In genomic region chr5:158709279-158709678, GRCh38 we compare ENCODE assay signal across 23 cellular contexts.
"Had no signal": no experiment of that assay in that cellular context is flagged by ENCODE, and none has a peak within 500 bp of the region (broad histone marks: within the 10 kb centered on the region; RNA-seq: fewer than 3 reads in every experiment).

No MANE protein-coding gene starts in this region.

- H3K4me3 Mint-ChIP-seq: effector memory CD8-positive, alpha-beta T cell; natural killer cell; stimulated activated memory B cell treated with anti-CD40 and anti-IgM and Interleukin-4, amounts not matched to agents 10 μg/mL and 1 μg/mL and 100 μg/mL, for 72 hours; type B pancreatic cell had no signal

- ATAC-seq: effector memory CD8-positive, alpha-beta T cell; left colon; left ventricle myocardium superior; lower lobe of right lung; natural killer cell; right lobe of liver; stimulated activated memory B cell treated with anti-CD40 and anti-IgM and Interleukin-4, amounts not matched to agents 10 μg/mL and 1 μg/mL and 100 μg/mL, for 72 hours; stimulated activated naive CD8-positive, alpha-beta T cell treated with anti-CD3 and anti-CD28 coated beads, Interleukin-15, Interleukin-2, amounts not matched to agents 100 U/mL and 50 U/mL, for 24 hours had no signal

- H3K27me3 Mint-ChIP-seq: stimulated activated memory B cell treated with anti-CD40 and anti-IgM and Interleukin-4, amounts not matched to agents 10 μg/mL and 1 μg/mL and 100 μg/mL, for 72 hours had no signal

- DNase-seq: dermis blood vessel endothelial cell; effector memory CD8-positive, alpha-beta T cell; erythroblast; esophagus squamous epithelium; foreskin melanocyte; hypothalamus; left colon; left ventricle myocardium superior; lower lobe of right lung; natural killer cell; right lobe of liver; small intestine; stimulated activated CD4-positive, alpha-beta T cell treated with anti-CD3 and anti-CD28 coated beads, Interleukin-2, amount 100 ng/mL, for 24 hours; stimulated activated CD4-positive, alpha-beta T cell treated with anti-CD3 and anti-CD28 coated beads, Interleukin-4, amount 100 ng/mL, for 24 hours; stimulated activated naive CD8-positive, alpha-beta T cell treated with anti-CD3 and anti-CD28 coated beads, Interleukin-15, Interleukin-2, amounts not matched to agents 100 U/mL and 50 U/mL, for 24 hours; substantia nigra; testis; tibial artery had no signal

- H3K4me3 ChIP-seq: coronary artery, esophagus squamous epithelium, lower lobe of right lung, right lobe of liver, testis, tibial artery had no signal

- H3K36me3 ChIP-seq: right lobe of liver had no signal

- H2AFZ ChIP-seq: parathyroid adenoma had no signal

- H3K4me1 ChIP-seq: esophagus squamous epithelium, lower lobe of right lung, parathyroid adenoma, right lobe of liver, testis, tibial artery had no signal

- H3K9me3 Mint-ChIP-seq: effector memory CD8-positive, alpha-beta T cell had no signal

- H3K27ac ChIP-seq: coronary artery, esophagus squamous epithelium, lower lobe of right lung, parathyroid adenoma, right lobe of liver, testis, tibial artery had no signal

- H3K27ac Mint-ChIP-seq: effector memory CD8-positive, alpha-beta T cell; natural killer cell; progenitor cell of endocrine pancreas; stimulated activated memory B cell treated with anti-CD40 and anti-IgM and Interleukin-4, amounts not matched to agents 10 μg/mL and 1 μg/mL and 100 μg/mL, for 72 hours; type B pancreatic cell had no signal

- H3K9ac ChIP-seq: parathyroid adenoma had no signal

- H3K4me1 Mint-ChIP-seq: natural killer cell; stimulated activated memory B cell treated with anti-CD40 and anti-IgM and Interleukin-4, amounts not matched to agents 10 μg/mL and 1 μg/mL and 100 μg/mL, for 72 hours had no signal

- H3K36me3 Mint-ChIP-seq: natural killer cell had no signal

- H3K27me3 ChIP-seq: esophagus squamous epithelium, right lobe of liver, testis, tibial artery had no signal

- H3K9me3 ChIP-seq: lower lobe of right lung, right lobe of liver, testis had no signal
